In the genomic region with DNA sequence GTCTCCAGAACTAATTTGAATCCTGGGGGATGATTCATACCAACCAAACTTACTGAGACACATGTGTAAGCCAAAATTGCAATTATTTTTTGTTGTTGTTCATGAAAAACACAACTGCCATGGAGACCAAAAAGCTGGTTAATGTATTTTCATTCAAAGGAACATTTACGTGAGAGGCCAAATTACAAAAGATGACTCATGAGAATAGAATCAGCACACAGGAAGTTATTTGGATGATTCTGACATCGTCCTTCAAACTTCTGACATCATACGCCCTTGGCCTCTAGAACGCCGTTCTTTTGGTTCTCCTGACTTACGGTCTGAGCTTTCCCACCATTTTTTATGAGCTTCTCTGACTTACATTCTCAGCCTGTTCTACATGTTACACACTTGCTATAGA, we compare ENCODE assay signal across 14 cellular contexts. TPM values are rescaled to one million over a fixed set of nuclear protein-coding genes. Genes with fewer than 3 reads are reported as not detected.
DNase-seq lines count a peak whose midpoint lies in the region; TF ChIP-seq lines count a peak whose summit lies in the region.
"Had no signal": no experiment of that assay in that cellular context is flagged by ENCODE, and none has a peak within 500 bp of the region (broad histone marks: within the 10 kb centered on the region; RNA-seq: fewer than 3 reads in every experiment).

No MANE protein-coding gene starts in this region.

- 67% methylated on average over 6 of the region's 6 CpGs for WGBS in mammary epithelial cell (ENCODE audit: low coverage, missing lambda C conversion rate)

- no peak overlapping the region for H3K4me2 ChIP-seq in mammary epithelial cell (ENCODE audit: insufficient read depth, low read depth, low read length)

- no peak overlapping the region for H3K9ac ChIP-seq in mammary epithelial cell (ENCODE audit: insufficient read depth, low read length)

- dilution Hi-C loops in mammary epithelial cell (cut with HindIII; ENCODE audit: low sequenced_read_pairs): no loop called here

- no peaks in the 10 kb centered on the region for H3K9me3 Mint-ChIP-seq in MCF 10A (ENCODE audit: unreplicated experiment)

- H3K27ac Mint-ChIP-seq in MCF 10A (ENCODE audit: low read depth, unreplicated experiment): no peak overlapping the region

- H3K27me3 ChIP-seq in breast epithelium (no peaks in the 10 kb centered on the region), mammary epithelial cell (ENCODE audit: insufficient read depth, low read length) (no peaks in the 10 kb centered on the region), vagina (no peaks in the 10 kb centered on the region)
- H3K27me3 ChIP-seq: esophagus squamous epithelium had no signal

- H3K36me3 ChIP-seq in breast epithelium (no peaks in the 10 kb centered on the region), mammary epithelial cell (ENCODE audit: insufficient read depth, low read length) (no peaks in the 10 kb centered on the region), vagina (no peaks in the 10 kb centered on the region)
- H3K36me3 ChIP-seq: esophagus squamous epithelium had no signal

- intact Hi-C loops in MCF 10A (cut with micrococcal nuclease): no loop called here
- intact Hi-C loops in breast epithelium (cut with DNase I; ENCODE audit: low total_unique reads): no loop called here
- intact Hi-C loops in mammary epithelial cell (cut with micrococcal nuclease): no loop called here
- intact Hi-C loops in vagina (cut with DNase I): no loop called here

- no peaks in the 10 kb centered on the region for H4K20me1 ChIP-seq in mammary epithelial cell (ENCODE audit: insufficient read depth, low read length)

- BruUV-seq in MCF 10A (replicated peaks; lab: Mats Ljungman, UMichigan) (no TSS peak), mammary epithelial cell (replicated peaks; lab: Mats Ljungman, UMichigan) (no TSS peak)

- TF ChIP-seq POLR2A in breast epithelium (IDR thresholded peaks at IDR 0.05): no peak
- no peak for TF ChIP-seq POLR2A in vagina (IDR thresholded peaks at IDR 0.05)

- H3K4me1 Mint-ChIP-seq in MCF 10A (ENCODE audit: insufficient read depth, unreplicated experiment): peaks cover 5% of the 10 kb centered on the region

- H3K36me3 Mint-ChIP-seq in MCF 10A (ENCODE audit: insufficient read depth, unreplicated experiment): peaks cover under 1% of the 10 kb centered on the region

- H3K4me1 ChIP-seq in breast epithelium (peaks cover 0 to 7% of the 10 kb centered on the region in 2 donors), mammary epithelial cell (ENCODE audit: insufficient read depth, low read length) (peaks cover 16% of the 10 kb centered on the region), vagina (peaks cover 44% of the 10 kb centered on the region)

- no peak overlapping the region for H2AFZ ChIP-seq in mammary epithelial cell (ENCODE audit: low read depth, low read length)

- H3K27ac ChIP-seq in breast epithelium (no peak overlapping the region), mammary epithelial cell (ENCODE audit: insufficient read depth, low read depth, low read length) (no peak overlapping the region), vagina (peak overlapping the region; percentile 18)

- POLR2A ChIA-PET in MCF 10A (lab: Yijun Ruan, JAX): interaction anchor here (1.1 kb wide), 1 partner anchor 8 kb away, joined by 5 read pairs; no protein-coding TSS in a partner anchor

- CTCF ChIA-PET in MCF 10A (lab: Yijun Ruan, JAX) (no interaction called here), mammary epithelial cell (lab: Charles Lee; ENCODE audit: low non-redundant PET) (no interaction called here)

- in situ Hi-C loops in mammary epithelial cell (cut with MboI; ENCODE audit: low sequenced_read_pairs in 2 of 2): no loop called here

- H3K4me3 Mint-ChIP-seq in MCF 10A (ENCODE audit: unreplicated experiment): no peak overlapping the region

- H3K27me3 Mint-ChIP-seq in MCF 10A (ENCODE audit: insufficient read depth, unreplicated experiment): no peaks in the 10 kb centered on the region

- H3K79me2 ChIP-seq in mammary epithelial cell (ENCODE audit: insufficient read depth, low read length): peaks cover 17% of the 10 kb centered on the region

- no peak for TF ChIP-seq CTCF in MCF 10A (IDR thresholded peaks at IDR 0.05; ENCODE audit: unreplicated experiment)
- TF ChIP-seq CTCF in breast epithelium (IDR thresholded peaks at IDR 0.05): no peak
- no peak for TF ChIP-seq CTCF in mammary epithelial cell (conservative IDR thresholded peaks at IDR 0.05 in 1 of 2, IDR thresholded peaks at IDR 0.05 in 1 of 2; ENCODE audit: extremely low read depth in 1 of 2, insufficient read depth in 1 of 2, low read depth in 1 of 2, low read length in 2 of 2)
- no peak for TF ChIP-seq CTCF in vagina (IDR thresholded peaks at IDR 0.05)

- no peaks in the 10 kb centered on the region for H3K9me3 ChIP-seq in breast epithelium
- H3K9me3 ChIP-seq in mammary epithelial cell (replicated peaks; ENCODE audit: insufficient read depth, low read length): peaks cover 3% of the 10 kb centered on the region
- H3K9me3 ChIP-seq in vagina: no peaks in the 10 kb centered on the region
- H3K9me3 ChIP-seq: esophagus squamous epithelium had no signal

- DNase-seq in MCF 10A (ENCODE audit: unreplicated experiment) (peak; percentile 22), breast epithelium (ENCODE audit: low spot score in 2 of 2) (no peak), mammary epithelial cell (peak; percentile 48), glomerular visceral epithelial cell (ENCODE audit: extremely low spot score) (peak; percentile 13), vagina (ENCODE audit: extremely low spot score in 2 of 2) (no peak), T-helper 9 cell (no peak), GM19240 (ENCODE audit: insufficient read length, low spot score) (no peak), cerebellum (ENCODE audit: low spot score) (no peak)
- DNase-seq: DND-41, esophagus squamous epithelium, H7, NCI-H1105, nephron progenitor cell, small intestine had no signal

- H3K4me3 ChIP-seq in breast epithelium (no peak overlapping the region), mammary epithelial cell (replicated peaks in 1 of 3; ENCODE audit: insufficient read depth in 1 of 3, low read depth in 2 of 3, low read length in 3 of 3) (no peak overlapping the region), vagina (no peak overlapping the region)
- H3K4me3 ChIP-seq: esophagus squamous epithelium had no signal

RNA-seq across cellular contexts. Expression of gene ZNF280D, which starts 3.0 kb away (rescaled TPM):
- total RNA-seq in MCF 10A (2022) (30.5 and 30.8 TPM in 2 replicates), breast epithelium (10 to 100 TPM; 66.1 to 94.8 (median 86.5) TPM), mammary epithelial cell (10 to 100 TPM; 24.1 to 25.7 TPM), vagina (57.9 TPM), cerebellum (108 TPM)
- polyA plus RNA-seq in mammary epithelial cell: 2.4 TPM
- 3.9 TPM for polyA minus RNA-seq in mammary epithelial cell

Comparison
In these comparisons a context has a peak if more than half of its experiments do, and no peak if none do; other contexts are left out.
1. DNase-seq: peak in MCF 10A (single experiment), mammary epithelial cell (single experiment) and glomerular visceral epithelial cell (single experiment); none in breast epithelium (0 of 2), vagina (0 of 2), T-helper 9 cell (single experiment), GM19240 (single experiment) and cerebellum (single experiment).